ENCODE assay signal across 8 cellular contexts in the genomic region with DNA sequence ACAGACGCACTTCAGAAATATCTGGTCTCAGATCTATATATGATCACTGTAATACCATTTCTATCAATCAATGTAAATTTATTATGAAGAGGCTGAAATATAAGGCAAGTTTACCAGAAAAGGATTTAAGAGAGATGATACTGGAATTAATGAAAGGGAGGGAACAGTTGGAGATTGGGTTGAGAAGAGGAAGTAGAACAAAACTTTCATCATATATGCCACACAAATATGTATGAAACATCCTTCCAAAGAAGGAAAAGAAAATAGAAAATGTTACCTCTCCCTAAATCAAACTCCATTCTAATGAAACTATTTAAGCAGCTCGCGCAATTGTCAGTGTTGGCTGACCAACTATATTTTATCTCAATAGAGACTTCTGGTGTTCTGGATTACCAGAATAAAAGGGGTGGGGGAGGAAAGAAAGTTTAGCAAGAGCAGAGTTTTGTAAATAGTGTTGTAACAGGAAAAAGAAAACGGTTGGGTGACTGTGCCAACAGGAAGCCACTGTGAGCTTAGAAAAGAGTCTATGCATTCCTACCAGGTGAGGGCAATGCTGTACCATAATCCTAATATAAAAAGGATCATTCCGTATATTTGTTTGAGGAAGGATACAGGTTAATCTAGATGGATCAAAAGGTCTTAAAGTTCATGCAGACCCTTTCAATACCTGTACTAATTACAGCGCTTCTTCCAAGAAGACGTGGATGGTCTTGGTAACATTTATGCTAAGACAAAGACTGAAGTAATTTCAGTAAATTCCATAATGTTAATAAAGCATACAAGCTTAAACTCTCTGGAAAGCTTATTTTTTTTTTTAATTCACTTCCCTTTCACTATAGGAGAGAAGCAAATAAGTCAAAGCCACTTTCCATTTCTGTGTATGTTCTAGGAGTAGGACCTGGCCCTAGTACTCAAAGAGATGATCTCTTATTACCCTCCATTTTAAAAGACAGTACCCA. TPM values are rescaled to one million over a fixed set of nuclear protein-coding genes. Genes with fewer than 3 reads are reported as not detected.
DNase-seq lines count a peak whose midpoint lies in the region; ATAC-seq, FAIRE-seq and TF ChIP-seq lines count a peak whose summit lies in the region.

No MANE protein-coding gene starts in this region.

- H3K79me2 ChIP-seq in ACC112 (ENCODE audit: control insufficient read depth, insufficient read depth, low read length, unreplicated experiment) = peaks cover 12% of the 10 kb centered on the region

- H3K4me3 ChIP-seq in ACC112 (ENCODE audit: low read depth, low read length) (peak overlapping the region; percentile 11; the same call in 1 of the 2 replicates), right cardiac atrium (ENCODE audit: low read length) (no peak overlapping the region), small intestine (ENCODE audit: low read depth in 1 of 2, low read length in 2 of 2) (no peak overlapping the region)

- H2AFZ ChIP-seq in ACC112 (ENCODE audit: low read length, unreplicated experiment) = peak overlapping the region; percentile 87

- intact Hi-C loops in right cardiac atrium (cut with DNase I) = no loop called here

- H3K4me1 ChIP-seq in ACC112 (ENCODE audit: control insufficient read depth, insufficient read depth, low read length, unreplicated experiment) = peaks cover 30% of the 10 kb centered on the region
- H3K4me1 ChIP-seq in right cardiac atrium (ENCODE audit: control insufficient read depth, insufficient read depth, low read length) = peaks cover 6% of the 10 kb centered on the region
- H3K4me1 ChIP-seq in small intestine (ENCODE audit: control insufficient read depth in 2 of 2, insufficient read depth in 1 of 2, low read depth in 1 of 2, low read length in 1 of 2) = no peaks in the 10 kb centered on the region

- peaks cover 4 to 11% of the 10 kb centered on the region in 2 donors for H3K9me3 Mint-ChIP-seq in activated naive CD4-positive, alpha-beta T cell treated with anti-CD3 and anti-CD28 coated beads, Interleukin-2, amount 50 U/mL, for 72 hours

- H3K27ac Mint-ChIP-seq in activated naive CD4-positive, alpha-beta T cell treated with anti-CD3 and anti-CD28 coated beads, Interleukin-2, amount 50 U/mL, for 72 hours = peak overlapping the region; percentile 76 to 88

- ATAC-seq in activated naive CD4-positive, alpha-beta T cell treated with anti-CD3 and anti-CD28 coated beads, Interleukin-2, amount 50 U/mL, for 72 hours = peak; percentile 51 to 68
- ATAC-seq in right cardiac atrium (peak; percentile 89 to 94), HG03442 (IDR thresholded peaks at IDR 0.05; ENCODE audit: unreplicated experiment) (no peak), GM21717 (IDR thresholded peaks at IDR 0.05; ENCODE audit: unreplicated experiment) (no peak)

- H3K9me3 ChIP-seq in right cardiac atrium (ENCODE audit: control insufficient read depth, low read length) (no peaks in the 10 kb centered on the region), small intestine (ENCODE audit: control insufficient read depth, low read depth) (no peaks in the 10 kb centered on the region)

- peaks cover 44% of the 10 kb centered on the region for H3K36me3 ChIP-seq in ACC112 (ENCODE audit: insufficient read depth, low read length)
- peaks cover 8 to 13% of the 10 kb centered on the region in 2 donors for H3K36me3 ChIP-seq in small intestine (ENCODE audit: control insufficient read depth in 2 of 2, insufficient read depth in 2 of 2, low read length in 2 of 2)

- 0 out of 2 replicates have a peak, but pooled peaks have one; percentile 24 for TF ChIP-seq CTCF in GM12874 (IDR thresholded peaks at IDR 0.05; ENCODE audit: insufficient read depth, low read depth, low read length)

- FAIRE-seq in small intestine (lab: Jason Lieb, UNC) = no peak

- H3K36me3 Mint-ChIP-seq in activated naive CD4-positive, alpha-beta T cell treated with anti-CD3 and anti-CD28 coated beads, Interleukin-2, amount 50 U/mL, for 72 hours = peaks cover 25 to 36% of the 10 kb centered on the region in 2 donors

- H3K27me3 ChIP-seq in ACC112 (ENCODE audit: insufficient read depth, low read length) (no peaks in the 10 kb centered on the region), right cardiac atrium (ENCODE audit: control insufficient read depth, insufficient read depth) (no peaks in the 10 kb centered on the region), small intestine (ENCODE audit: control insufficient read depth in 2 of 2, insufficient read depth in 2 of 2, low read length in 2 of 2) (no peaks in the 10 kb centered on the region)

- DNase-seq in NCI-H2196 (lab: John Stamatoyannopoulos, UW; ENCODE audit: unreplicated experiment) (peak; percentile 45), right cardiac atrium (peak in 2 of 3 donors; percentile 43 to 57), small intestine (peak; percentile 41)
- no peak for DNase-seq in activated naive CD4-positive, alpha-beta T cell treated with anti-CD3 and anti-CD28 coated beads, Interleukin-2, amount 50 U/mL, for 72 hours (ENCODE audit: low spot score in 2 of 2)

- peak overlapping the region; percentile 66 for H3K27ac ChIP-seq in ACC112 (ENCODE audit: low read depth, low read length)
- H3K27ac ChIP-seq in right cardiac atrium (ENCODE audit: low read length) = no peak overlapping the region
- H3K27ac ChIP-seq in small intestine (ENCODE audit: low read depth in 1 of 2, low read length in 1 of 2) = no peak overlapping the region

- WGBS in right cardiac atrium = 37% methylated on average over 7 of the region's 7 CpGs
- WGBS in small intestine, 3 donors = 51 to 65% (median 61%) methylated on average over 7 of the region's 7 CpGs

RNA-seq across cellular contexts. Expression of a gene that starts 14.5 kb away (rescaled TPM):
- total RNA-seq in activated naive CD4-positive, alpha-beta T cell treated with anti-CD3 and anti-CD28 coated beads, Interleukin-2, amount 50 U/mL, for 72 hours = 10 to 100 TPM; 26.4 to 27.2 TPM
- total RNA-seq in right cardiac atrium = 10 to 100 TPM; 16.4 to 20.5 (median 17.6) TPM
- 16.6 TPM for polyA plus RNA-seq in right cardiac atrium
- polyA plus RNA-seq in small intestine = 10 to 100 TPM; 18.8 to 28.3 (median 26.5) TPM

RNA-seq across cellular contexts. Expression of a gene that starts 24.7 kb away (rescaled TPM):
- 10 to 100 TPM; 26.5 to 43.5 TPM for total RNA-seq in activated naive CD4-positive, alpha-beta T cell treated with anti-CD3 and anti-CD28 coated beads, Interleukin-2, amount 50 U/mL, for 72 hours
- total RNA-seq in right cardiac atrium = 100 to 1,000 TPM in 1 of 4 donors, 10 to 100 TPM in 3; 86.4 to 107 (median 89.6) TPM
- 178 TPM for polyA plus RNA-seq in right cardiac atrium
- polyA plus RNA-seq in small intestine = 100 to 1,000 TPM in 1 of 3 donors, 10 to 100 TPM in 2; 45.7 to 165 (median 56.4) TPM

RNA-seq across cellular contexts. Expression of a gene that starts 43.9 kb away (rescaled TPM):
- 1 to 10 TPM in 1 of 2 donors, under 1 TPM in 1; 0.66 to 1.0 TPM for total RNA-seq in activated naive CD4-positive, alpha-beta T cell treated with anti-CD3 and anti-CD28 coated beads, Interleukin-2, amount 50 U/mL, for 72 hours
- 10 to 100 TPM in 1 of 4 donors, 1 to 10 TPM in 3; 6.7 to 17.0 (median 9.3) TPM for total RNA-seq in right cardiac atrium
- polyA plus RNA-seq in right cardiac atrium (4.1 TPM), small intestine (1 to 10 TPM in 1 of 3 donors, under 1 TPM in 2; 0.22 to 4.0 (median 0.81) TPM)

Comparison
In these comparisons a context has a peak if more than half of its experiments do, and no peak if none do; other contexts are left out.
1. DNase-seq: peak in NCI-H2196 (single experiment), right cardiac atrium (2 of 3) and small intestine (single experiment); none in activated naive CD4-positive, alpha-beta T cell treated with anti-CD3 and anti-CD28 coated beads, Interleukin-2, amount 50 U/mL, for 72 hours (0 of 2).
2. ATAC-seq: peak in activated naive CD4-positive, alpha-beta T cell treated with anti-CD3 and anti-CD28 coated beads, Interleukin-2, amount 50 U/mL, for 72 hours (2 of 2) and right cardiac atrium (2 of 2); none in HG03442 (single experiment) and GM21717 (single experiment).